Comparison of ENCODE assay signal across 12 cellular contexts in genomic region chr3:88142094-88142624, GRCh38. TPM values are rescaled to one million over a fixed set of nuclear protein-coding genes. Genes with fewer than 3 reads are reported as not detected.
DNase-seq lines count a peak whose midpoint lies in the region; ATAC-seq and TF ChIP-seq lines count a peak whose summit lies in the region.
"Had no signal": no experiment of that assay in that cellular context is flagged by ENCODE, and none has a peak within 500 bp of the region (broad histone marks: within the 10 kb centered on the region; RNA-seq: fewer than 3 reads in every experiment).

No MANE protein-coding gene starts in this region.

- H3K27ac ChIP-seq in spleen: no peak overlapping the region
- H3K27ac ChIP-seq in stomach: no peak overlapping the region
- H3K27ac ChIP-seq: gastroesophageal sphincter had no signal

- H3K36me3 ChIP-seq in spleen: peaks cover 0 to 53% (median 7%) of the 10 kb centered on the region in 6 donors
- peaks cover 0 to 47% (median 25%) of the 10 kb centered on the region in 4 donors for H3K36me3 ChIP-seq in stomach

- TF ChIP-seq EP300 in stomach (IDR thresholded peaks at IDR 0.05): no peak

- TF ChIP-seq POLR2A in spleen (IDR thresholded peaks at IDR 0.05): no peak
- no peak for TF ChIP-seq POLR2A in stomach (IDR thresholded peaks at IDR 0.05)

- DNase-seq in nephron progenitor cell: no peak
- DNase-seq in endothelial cell (ENCODE audit: low spot score): no peak
- DNase-seq in spleen: no peak
- DNase-seq in middle frontal gyrus (ENCODE audit: extremely low spot score, low spot score): no peak
- no peak for DNase-seq in stomach
- DNase-seq: activated CD4-positive, alpha-beta T cell treated with anti-CD3 and anti-CD28 coated beads, Interleukin-2, amount 50 U/mL, for 4 hours; NCI-H187; RPMI8226 had no signal

- H3K4me3 ChIP-seq in spleen: no peak overlapping the region
- no peak overlapping the region for H3K4me3 ChIP-seq in stomach
- H3K4me3 ChIP-seq: gastroesophageal sphincter had no signal

- H3K4me1 Mint-ChIP-seq in nephron progenitor cell: peaks cover 12% of the 10 kb centered on the region
- H3K4me1 Mint-ChIP-seq in endothelial cell (ENCODE audit: unreplicated experiment): no peaks in the 10 kb centered on the region

- H3K36me3 Mint-ChIP-seq in nephron progenitor cell (ENCODE audit: low read depth) (peaks cover 38% of the 10 kb centered on the region), endothelial cell (ENCODE audit: low read depth, unreplicated experiment) (no peaks in the 10 kb centered on the region)

- peaks cover 0 to 1% (median 0%) of the 10 kb centered on the region in 6 donors for H3K4me1 ChIP-seq in spleen
- H3K4me1 ChIP-seq in stomach: peaks cover 0 to 13% (median 0%) of the 10 kb centered on the region in 4 donors
- H3K4me1 ChIP-seq: gastroesophageal sphincter had no signal

- H3K9me3 ChIP-seq in spleen: no peaks in the 10 kb centered on the region
- H3K9me3 ChIP-seq in stomach: no peaks in the 10 kb centered on the region
- H3K9me3 ChIP-seq: gastroesophageal sphincter had no signal

- intact Hi-C loops in spleen (cut with DNase I; ENCODE audit: low total_unique reads) (no loop called here), stomach (cut with DNase I; ENCODE audit: low total_unique reads) (no loop called here)

- no peak for TF ChIP-seq CTCF in nephron progenitor cell (IDR thresholded peaks at IDR 0.05)
- no peak for TF ChIP-seq CTCF in endothelial cell (IDR thresholded peaks at IDR 0.05; ENCODE audit: unreplicated experiment)
- no peak for TF ChIP-seq CTCF in spleen (IDR thresholded peaks at IDR 0.05 in 8 of 11, conservative IDR thresholded peaks at IDR 0.05 in 3 of 11)
- TF ChIP-seq CTCF in stomach (IDR thresholded peaks at IDR 0.05): no peak

- no peaks in the 10 kb centered on the region for H3K27me3 ChIP-seq in spleen (replicated peaks in 1 of 7)
- H3K27me3 ChIP-seq in stomach: no peaks in the 10 kb centered on the region
- H3K27me3 ChIP-seq: gastroesophageal sphincter had no signal

- H3K27me3 Mint-ChIP-seq in nephron progenitor cell (ENCODE audit: low read depth, poor library complexity) (no peaks in the 10 kb centered on the region), endothelial cell (ENCODE audit: unreplicated experiment) (peaks cover 1% of the 10 kb centered on the region)

- H3K4me3 Mint-ChIP-seq in nephron progenitor cell (no peak overlapping the region), endothelial cell (ENCODE audit: unreplicated experiment) (no peak overlapping the region)

- H3K9me3 Mint-ChIP-seq in nephron progenitor cell (no peaks in the 10 kb centered on the region), endothelial cell (ENCODE audit: unreplicated experiment) (no peaks in the 10 kb centered on the region)

- H3K27ac Mint-ChIP-seq in nephron progenitor cell (peak overlapping the region; percentile 50), endothelial cell (ENCODE audit: unreplicated experiment) (no peak overlapping the region)

- ATAC-seq in GM18861 (IDR thresholded peaks at IDR 0.05; ENCODE audit: unreplicated experiment): peak; percentile 75
- ATAC-seq in HG02642 (IDR thresholded peaks at IDR 0.05; ENCODE audit: poor library complexity, unreplicated experiment): peak; percentile 47
- ATAC-seq in SK-N-SH treated with all-trans-retinoic acid at 6 μM for 48 hours: peak; percentile 71
- ATAC-seq: gastroesophageal sphincter had no signal

- 58 to 79% (median 73%) methylated on average over 3 of the region's 3 CpGs for WGBS in spleen, 5 donors
- whole genome bisulfite sequencing in stomach, 5 donors: 24 to 48% (median 28%) methylated on average over 3 of the region's 3 CpGs

TF ChIP-seq in SK-N-SH treated with all-trans-retinoic acid at 6 μM for 48 hours, 23 proteins besides CTCF, POLR2A, EP300 and RAD21:
- TF ChIP-seq CREB5 (CRISPR knock-in tag; IDR thresholded peaks at IDR 0.05; ENCODE audit: low read depth) (no peak), ZNF8 (CRISPR knock-in tag; IDR thresholded peaks at IDR 0.05) (no peak)

RNA-seq across cellular contexts. Expression of gene C3orf38, which starts 7.6 kb away (rescaled TPM):
- total RNA-seq in endothelial cell (ENCODE audit: unreplicated experiment) (21.8 TPM), spleen (10 to 100 TPM; 25.3 to 41.2 (median 33.9) TPM), stomach (10 to 100 TPM in 4 of 5 donors, 1 to 10 TPM in 1; 2.0 to 45.0 (median 24.6) TPM)
- polyA plus RNA-seq in spleen (10 to 100 TPM in 1 of 3 donors, 1 to 10 TPM in 2; 8.1 to 12.5 (median 9.4) TPM), stomach (10 to 100 TPM in 1 of 3 donors, 1 to 10 TPM in 2; 5.0 to 14.2 (median 8.9) TPM)
